20 cellular contexts compared by ENCODE assay signal in genomic region chr6:9315966-9316650, GRCh38.
DNase-seq lines count a peak whose midpoint lies in the region; ATAC-seq, FAIRE-seq and TF ChIP-seq lines count a peak whose summit lies in the region.
"Had no signal": no experiment of that assay in that cellular context is flagged by ENCODE, and none has a peak within 500 bp of the region (broad histone marks: within the 10 kb centered on the region; RNA-seq: fewer than 3 reads in every experiment).

No MANE protein-coding gene starts in this region.

- no peak overlapping the region for H2BK15ac ChIP-seq in H9 (ENCODE audit: low read depth, low read length)

- no peak overlapping the region for H2BK120ac ChIP-seq in H9 (ENCODE audit: low read depth, low read length, poor library complexity, severe bottlenecking)

- TF ChIP-seq POLR2A in HepG2 (IDR thresholded peaks at IDR 0.05; ENCODE audit: insufficient read depth in 1 of 2, low read depth in 2 of 2, low read length in 2 of 2), result no peak
- TF ChIP-seq POLR2A in right lobe of liver (IDR thresholded peaks at IDR 0.05), result no peak

- no peaks in the 10 kb centered on the region; a peak in 2 of 7 replicates for H3K36me3 Mint-ChIP-seq in H9 (ENCODE audit: insufficient read depth in 1 of 3, low read depth in 3 of 3)
- no peaks in the 10 kb centered on the region for H3K36me3 Mint-ChIP-seq in neural progenitor cell
- H3K36me3 Mint-ChIP-seq: IgD-negative memory B cell had no signal

- H3K23ac ChIP-seq in H9 (ENCODE audit: insufficient read length, low read depth, low read length), result no peak overlapping the region

- H3K4me1 ChIP-seq in HepG2 (ENCODE audit: insufficient read depth, low read length) (no peaks in the 10 kb centered on the region), right lobe of liver (no peaks in the 10 kb centered on the region), H9 (ENCODE audit: insufficient read depth, low read length) (no peaks in the 10 kb centered on the region; the same call in 1 of the 2 replicates), adipocyte (ENCODE audit: control insufficient read depth, insufficient read depth, low read length) (peaks cover 18% of the 10 kb centered on the region), neural progenitor cell (peaks cover 19% of the 10 kb centered on the region)

- H2BK20ac ChIP-seq in H9 (ENCODE audit: low read depth, low read length, poor library complexity, severe bottlenecking), result no peak overlapping the region

- no peak overlapping the region for H3K14ac ChIP-seq in H9 (ENCODE audit: insufficient read depth, low read length)

- ATAC-seq in HepG2 (no peak), right lobe of liver (no peak), GM21367 (IDR thresholded peaks at IDR 0.05; ENCODE audit: unreplicated experiment) (no peak)
- ATAC-seq: HCT116 had no signal

- TF ChIP-seq EP300 in HepG2 (IDR thresholded peaks at IDR 0.05; ENCODE audit: low read depth in 2 of 2, low read length in 2 of 2), result no peak
- no peak for TF ChIP-seq EP300 in HepG2 (CRISPR knock-in tag; IDR thresholded peaks at IDR 0.05; ENCODE audit: borderline replicate concordance)

- no peak overlapping the region for H4K5ac ChIP-seq in H9 (ENCODE audit: insufficient read length, low read depth, low read length)

- no peak overlapping the region for H3K18ac ChIP-seq in H9 (ENCODE audit: insufficient read length, low read depth, low read length)

- POLR2A ChIA-PET in HepG2 (lab: Yijun Ruan, JAX), result no interaction called here

- H3K9me3 Mint-ChIP-seq in H9 (no peaks in the 10 kb centered on the region), neural progenitor cell (no peaks in the 10 kb centered on the region)
- H3K9me3 Mint-ChIP-seq: CD4-positive, alpha-beta T cell; HFFc6 had no signal

- H3K79me2 ChIP-seq in HepG2 (ENCODE audit: insufficient read depth, low read length) (no peaks in the 10 kb centered on the region), H9 (ENCODE audit: insufficient read depth, low read length) (no peaks in the 10 kb centered on the region), neural progenitor cell (ENCODE audit: low read depth) (no peaks in the 10 kb centered on the region)

- TF ChIP-seq RAD21 in HepG2 (CRISPR knock-in tag; IDR thresholded peaks at IDR 0.05), result no peak

- H3K4me3 ChIP-seq in HepG2 (replicated peaks in 1 of 3; ENCODE audit: insufficient read depth in 1 of 3, low read depth in 2 of 3, low read length in 3 of 3), result no peak overlapping the region
- H3K4me3 ChIP-seq in right lobe of liver, result no peak overlapping the region
- no peak overlapping the region for H3K4me3 ChIP-seq in adipocyte (ENCODE audit: low read length)
- H3K4me3 ChIP-seq in neural progenitor cell, result no peak overlapping the region
- H3K4me3 ChIP-seq: GM23248 had no signal

- H3T11ph ChIP-seq in H9 (ENCODE audit: low read length), result no peak overlapping the region

- H3K4me2 ChIP-seq in HepG2 (ENCODE audit: low read depth, low read length) (no peak overlapping the region), H9 (ENCODE audit: insufficient read depth, insufficient read length, low read length) (no peak overlapping the region), neural progenitor cell (peak overlapping the region; percentile 16)

- H3K36me3 ChIP-seq in HepG2 (replicated peaks in 1 of 2; ENCODE audit: control insufficient read depth in 1 of 2, insufficient read depth in 2 of 2, low read length in 2 of 2) (no peaks in the 10 kb centered on the region), right lobe of liver (no peaks in the 10 kb centered on the region), adipocyte (ENCODE audit: control insufficient read depth, insufficient read depth, low read length, severe bottlenecking) (no peaks in the 10 kb centered on the region), neural progenitor cell (no peaks in the 10 kb centered on the region)

- no peaks in the 10 kb centered on the region for H3K27me3 Mint-ChIP-seq in H9 (ENCODE audit: low read depth)
- H3K27me3 Mint-ChIP-seq in neural progenitor cell (ENCODE audit: insufficient read depth, low read depth), result peaks cover 2% of the 10 kb centered on the region
- H3K27me3 Mint-ChIP-seq: CD4-positive, alpha-beta T cell; IgD-negative memory B cell had no signal

- no TSS peak for BruUV-seq in HepG2 (replicated peaks; lab: Mats Ljungman, UMichigan)

- H2AK5ac ChIP-seq in H9 (ENCODE audit: insufficient read length, low read length), result no peak overlapping the region

- 4% methylated on average over 4 of the region's 4 CpGs for WGBS in HepG2 (ENCODE audit: low lambda C conversion rate)
- 66% methylated on average over 4 of the region's 4 CpGs for WGBS in right lobe of liver (ENCODE audit: insufficient coverage, low coverage, low lambda C conversion rate, missing lambda C conversion rate)
- WGBS in H9 (ENCODE audit: extremely low coverage, insufficient read length, low lambda C conversion rate), result no CpG with 5 or more reads among the region's 4 CpGs

- DNase-seq in HepG2 (ENCODE audit: low spot score), result no peak
- no peak for DNase-seq in right lobe of liver
- no peak for DNase-seq in H9
- peak; percentile 18 for DNase-seq in adipocyte (ENCODE audit: low read depth)
- DNase-seq in neural progenitor cell (ENCODE audit: low spot score), result peak; percentile 33
- no peak for DNase-seq in SIG-M5 (lab: John Stamatoyannopoulos, UW)
- DNase-seq in NCI-H774 (lab: John Stamatoyannopoulos, UW), result no peak
- DNase-seq: ACHN; CD4-positive, alpha-beta T cell; DMS79 treated with DMSO at 0.1 percent for 48 hours; GF-D8; HFFc6; KG1 had no signal

- H3K79me1 ChIP-seq in H9 (ENCODE audit: insufficient read depth, low read depth, low read length, poor library complexity, severe bottlenecking), result no peaks in the 10 kb centered on the region

- H3K4ac ChIP-seq in H9 (ENCODE audit: low read depth, low read length), result no peak overlapping the region

- H3K56ac ChIP-seq in H9 (ENCODE audit: insufficient read length, low read depth, low read length), result no peak overlapping the region

- H2BK12ac ChIP-seq in H9 (ENCODE audit: insufficient read length, low read depth, low read length), result no peak overlapping the region

- H3K27ac ChIP-seq in HepG2 (ENCODE audit: extremely low read length, insufficient read depth, low read length) (no peak overlapping the region), right lobe of liver (no peak overlapping the region), H9 (ENCODE audit: insufficient read length, low read depth, low read length) (no peak overlapping the region), neural progenitor cell (no peak overlapping the region)
- H3K27ac ChIP-seq: C4-2B, GM23248 had no signal

- H3K9me3 ChIP-seq in HepG2 (ENCODE audit: low read length) (peaks cover 24% of the 10 kb centered on the region), right lobe of liver (no peaks in the 10 kb centered on the region), H9 (ENCODE audit: control insufficient read depth, low read depth, low read length) (no peaks in the 10 kb centered on the region), adipocyte (ENCODE audit: control insufficient read depth, low read length) (no peaks in the 10 kb centered on the region), neural progenitor cell (ENCODE audit: low read depth) (no peaks in the 10 kb centered on the region)

- H3K4me1 Mint-ChIP-seq in H9 (peaks cover 9 to 18% of the 10 kb centered on the region in 2 experiments), neural progenitor cell (peaks cover 9% of the 10 kb centered on the region)
- H3K4me1 Mint-ChIP-seq: IgD-negative memory B cell had no signal

- H3K27ac Mint-ChIP-seq in H9 (0 out of 7 replicates have a peak overlapping the region, but pooled peaks of 2 of the 3 experiments have one; percentile 15 to 24), neural progenitor cell (no peak overlapping the region)
- H3K27ac Mint-ChIP-seq: CD4-positive, alpha-beta T cell; HFFc6; IgD-negative memory B cell had no signal

- H2AFZ ChIP-seq in HepG2 (ENCODE audit: low read length) (no peak overlapping the region), H9 (ENCODE audit: low read length) (no peak overlapping the region), neural progenitor cell (replicated peaks) (no peak overlapping the region)
- H2AFZ ChIP-seq: GM23248 had no signal

- intact Hi-C loops in HepG2 (cut with micrococcal nuclease; ENCODE audit: unreplicated experiment), result no loop called here
- intact Hi-C loops in right lobe of liver (cut with DNase I), result no loop called here

- H4K8ac ChIP-seq in H9 (replicated peaks; ENCODE audit: insufficient read length, low read depth, low read length), result no peak overlapping the region

- no peak overlapping the region for H2BK5ac ChIP-seq in H9 (ENCODE audit: insufficient read length, low read length)

- no peaks in the 10 kb centered on the region for H3K23me2 ChIP-seq in H9 (ENCODE audit: insufficient read length, low read depth, low read length, poor library complexity, severe bottlenecking)

- H3K9ac ChIP-seq in HepG2 (ENCODE audit: insufficient read depth, low read depth, low read length), result no peak overlapping the region
- no peak overlapping the region for H3K9ac ChIP-seq in H9 (ENCODE audit: extremely low read depth, insufficient read length, low read length)
- H3K9ac ChIP-seq in adipocyte (ENCODE audit: low read length), result no peak overlapping the region
- no peak overlapping the region for H3K9ac ChIP-seq in neural progenitor cell
- H3K9ac ChIP-seq: GM23248 had no signal

- H3F3A ChIP-seq in neural progenitor cell (ENCODE audit: low read depth), result peaks cover 10% of the 10 kb centered on the region

- H3K4me3 Mint-ChIP-seq in H9, result no peak overlapping the region
- no peak overlapping the region for H3K4me3 Mint-ChIP-seq in neural progenitor cell
- H3K4me3 Mint-ChIP-seq: CD4-positive, alpha-beta T cell; HFFc6; IgD-negative memory B cell had no signal

- TF ChIP-seq CTCF in HepG2 (CRISPR knock-in tag; IDR thresholded peaks at IDR 0.05), result no peak
- no peak for TF ChIP-seq CTCF in right lobe of liver (IDR thresholded peaks at IDR 0.05)
- no peak for TF ChIP-seq CTCF in H9 (conservative IDR thresholded peaks at IDR 0.05)
- TF ChIP-seq CTCF in neural progenitor cell (IDR thresholded peaks at IDR 0.05), result no peak

- in situ Hi-C loops in HepG2 (cut with HindIII; ENCODE audit: extremely low pct_ligation_motif_present, low pct_unique_long_range_greater_than_20kb), result no loop called here

- H4K20me1 ChIP-seq in HepG2 (ENCODE audit: insufficient read depth, low read length), result no peaks in the 10 kb centered on the region
- no peaks in the 10 kb centered on the region for H4K20me1 ChIP-seq in H9 (ENCODE audit: control insufficient read depth, insufficient read depth, insufficient read length)
- H4K20me1 ChIP-seq in neural progenitor cell (ENCODE audit: low read depth), result no peaks in the 10 kb centered on the region

- no peak for FAIRE-seq in HepG2 (lab: Jason Lieb, UNC)
- FAIRE-seq: H54, HTR-8/SVneo had no signal

- H4K91ac ChIP-seq in H9 (ENCODE audit: insufficient read length, low read depth, low read length), result no peak overlapping the region

- CTCF ChIA-PET in HepG2 (lab: Yijun Ruan, JAX; ENCODE audit: low intra/inter-chr PET ratio, low total read pairs), result no interaction called here

- H3K27me3 ChIP-seq in HepG2 (ENCODE audit: control insufficient read depth in 1 of 2, insufficient read depth in 2 of 2, low read length in 2 of 2), result no peaks in the 10 kb centered on the region
- H3K27me3 ChIP-seq in right lobe of liver, result no peaks in the 10 kb centered on the region
- H3K27me3 ChIP-seq in H9 (ENCODE audit: insufficient read depth, low read length), result no peaks in the 10 kb centered on the region
- no peaks in the 10 kb centered on the region for H3K27me3 ChIP-seq in adipocyte (replicated peaks; ENCODE audit: control insufficient read depth, insufficient read depth, low read length)
- no peaks in the 10 kb centered on the region for H3K27me3 ChIP-seq in neural progenitor cell

Comparison
In these comparisons a context has a peak if more than half of its experiments do, and no peak if none do; other contexts are left out.
1. DNase-seq: peak in adipocyte (single experiment) and neural progenitor cell (single experiment); none in HepG2 (single experiment), right lobe of liver (0 of 3), H9 (single experiment), SIG-M5 (single experiment) and NCI-H774 (single experiment).